8 cellular contexts compared by ENCODE assay signal in the genomic region with DNA sequence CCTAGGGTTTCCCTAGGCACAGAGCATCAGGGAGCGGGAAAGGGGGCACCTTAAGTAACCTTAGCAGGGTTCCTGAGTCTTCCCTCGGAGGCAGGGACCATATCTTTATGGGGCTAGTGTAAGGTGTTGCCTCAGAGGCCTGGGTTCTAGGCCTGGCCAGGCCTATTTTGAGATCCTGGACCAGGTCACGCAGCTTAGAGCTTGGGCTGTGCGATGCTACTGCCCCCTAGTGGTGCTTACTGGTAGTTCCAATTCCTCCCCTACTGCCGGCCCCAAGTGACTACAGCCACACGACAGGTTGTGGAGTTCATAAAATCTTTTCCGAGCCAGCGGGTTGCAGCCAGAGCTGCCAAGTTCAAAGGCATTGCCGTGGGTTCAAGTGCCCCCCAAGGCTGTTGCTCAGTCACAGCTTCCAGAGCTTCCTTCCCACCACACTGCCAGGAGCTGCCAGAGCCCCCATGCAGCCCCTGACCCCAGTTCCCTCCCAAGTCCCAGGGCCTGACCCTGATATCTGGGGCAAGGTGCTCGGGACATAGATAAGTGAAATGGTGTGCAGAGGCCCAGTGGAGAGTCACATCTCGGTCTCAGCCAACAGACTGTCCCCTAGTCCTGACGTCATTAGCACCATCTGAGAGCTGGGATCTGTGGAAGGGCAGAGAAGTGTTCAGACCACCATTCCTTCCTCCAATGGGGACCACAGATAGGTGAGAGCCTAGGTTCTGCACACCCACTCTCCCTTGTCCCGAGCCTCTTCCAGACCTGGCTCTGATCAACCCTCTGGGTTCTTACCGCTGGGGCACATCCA. TPM values are rescaled to one million over a fixed set of nuclear protein-coding genes. Genes with fewer than 3 reads are reported as not detected.
DNase-seq lines count a peak whose midpoint lies in the region; ATAC-seq and TF ChIP-seq lines count a peak whose summit lies in the region.

No MANE protein-coding gene starts in this region.

- peak overlapping the region in 1 of 2 donors; percentile 40 for H3K27ac ChIP-seq in breast epithelium

- no peaks in the 10 kb centered on the region for H3K4me1 ChIP-seq in breast epithelium

- H3K27me3 Mint-ChIP-seq in WTC11 (ENCODE audit: low read depth) = peaks cover 28% of the 10 kb centered on the region

- no peak for TF ChIP-seq POLR2A in breast epithelium (IDR thresholded peaks at IDR 0.05)

- intact Hi-C loops in breast epithelium (cut with DNase I; ENCODE audit: low total_unique reads) = loop anchor here (10.0 kb wide), 2 partner anchors 52 to 142 kb away; a partner anchor contains a TSS

- peaks cover 17% of the 10 kb centered on the region for H3K4me1 Mint-ChIP-seq in WTC11

- DNase-seq in EH (ENCODE audit: low read depth) (peak; percentile 79), NCI-H2227 (lab: John Stamatoyannopoulos, UW; ENCODE audit: unreplicated experiment) (peak; percentile 73), WTC11 (ENCODE audit: low spot score) (peak; percentile 81), breast epithelium (ENCODE audit: low spot score in 2 of 2) (peak; percentile 61 to 78), islet precursor cell (peak; percentile 90)
- peak; percentile 64 to 69 for DNase-seq in stimulated activated CD4-positive, alpha-beta T cell treated with anti-CD3 and anti-CD28 coated beads, Interleukin-1b, Interleukin-23, amount 100 ng/mL, for 1 hour (ENCODE audit: low read depth in 2 of 2)

- CTCF ChIA-PET in WTC11 (lab: Charles Lee) = interaction anchor here (0.8 to 4.6 kb wide), 21 partner anchors 9 to 278 kb away, joined by 3 to 75 read pairs (median 5); a partner anchor contains a TSS

- TF ChIP-seq CTCF in WTC11 (IDR thresholded peaks at IDR 0.05) (peak; percentile 97), breast epithelium (IDR thresholded peaks at IDR 0.05) (peak; percentile 84 to 96 (median 92))

- no peak overlapping the region for H3K4me3 ChIP-seq in breast epithelium

- no peak overlapping the region for H3K4me3 Mint-ChIP-seq in WTC11

- H3K27me3 ChIP-seq in breast epithelium = no peaks in the 10 kb centered on the region

- H3K9me3 Mint-ChIP-seq in WTC11 = no peaks in the 10 kb centered on the region

- peaks cover 29% of the 10 kb centered on the region for H3K36me3 Mint-ChIP-seq in WTC11

- peaks cover 5% of the 10 kb centered on the region for H3K36me3 ChIP-seq in breast epithelium

- no peaks in the 10 kb centered on the region for H3K9me3 ChIP-seq in breast epithelium

- ATAC-seq in HG02678 (IDR thresholded peaks at IDR 0.05; ENCODE audit: unreplicated experiment) (peak; percentile 42), WTC11 (peak; percentile 63), HG03095 (IDR thresholded peaks at IDR 0.05; ENCODE audit: unreplicated experiment) (no peak)

- H3K27ac Mint-ChIP-seq in WTC11 = no peak overlapping the region

- POLR2A ChIA-PET in WTC11 (lab: Charles Lee) = interaction anchor here (1.7 kb wide), 1 partner anchor 10 kb away, joined by 5 read pairs; no protein-coding TSS in a partner anchor

TF ChIP-seq in WTC11, 78 proteins besides CTCF, POLR2A, EP300 and RAD21:
- TF ChIP-seq, protein P1, sequence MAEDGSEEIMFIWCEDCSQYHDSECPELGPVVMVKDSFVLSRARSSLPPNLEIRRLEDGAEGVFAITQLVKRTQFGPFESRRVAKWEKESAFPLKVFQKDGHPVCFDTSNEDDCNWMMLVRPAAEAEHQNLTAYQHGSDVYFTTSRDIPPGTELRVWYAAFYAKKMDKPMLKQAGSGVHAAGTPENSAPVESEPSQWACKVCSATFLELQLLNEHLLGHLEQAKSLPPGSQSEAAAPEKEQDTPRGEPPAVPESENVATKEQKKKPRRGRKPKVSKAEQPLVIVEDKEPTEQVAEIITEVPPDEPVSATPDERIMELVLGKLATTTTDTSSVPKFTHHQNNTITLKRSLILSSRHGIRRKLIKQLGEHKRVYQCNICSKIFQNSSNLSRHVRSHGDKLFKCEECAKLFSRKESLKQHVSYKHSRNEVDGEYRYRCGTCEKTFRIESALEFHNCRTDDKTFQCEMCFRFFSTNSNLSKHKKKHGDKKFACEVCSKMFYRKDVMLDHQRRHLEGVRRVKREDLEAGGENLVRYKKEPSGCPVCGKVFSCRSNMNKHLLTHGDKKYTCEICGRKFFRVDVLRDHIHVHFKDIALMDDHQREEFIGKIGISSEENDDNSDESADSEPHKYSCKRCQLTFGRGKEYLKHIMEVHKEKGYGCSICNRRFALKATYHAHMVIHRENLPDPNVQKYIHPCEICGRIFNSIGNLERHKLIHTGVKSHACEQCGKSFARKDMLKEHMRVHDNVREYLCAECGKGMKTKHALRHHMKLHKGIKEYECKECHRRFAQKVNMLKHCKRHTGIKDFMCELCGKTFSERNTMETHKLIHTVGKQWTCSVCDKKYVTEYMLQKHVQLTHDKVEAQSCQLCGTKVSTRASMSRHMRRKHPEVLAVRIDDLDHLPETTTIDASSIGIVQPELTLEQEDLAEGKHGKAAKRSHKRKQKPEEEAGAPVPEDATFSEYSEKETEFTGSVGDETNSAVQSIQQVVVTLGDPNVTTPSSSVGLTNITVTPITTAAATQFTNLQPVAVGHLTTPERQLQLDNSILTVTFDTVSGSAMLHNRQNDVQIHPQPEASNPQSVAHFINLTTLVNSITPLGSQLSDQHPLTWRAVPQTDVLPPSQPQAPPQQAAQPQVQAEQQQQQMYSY (CRISPR knock-in tag; IDR thresholded peaks at IDR 0.05) = no peak
- no peak for TF ChIP-seq EMX1 (CRISPR knock-in tag; IDR thresholded peaks at IDR 0.05)
- no peak for TF ChIP-seq TEAD1 (CRISPR knock-in tag; IDR thresholded peaks at IDR 0.05)
- TF ChIP-seq ZNF416 (CRISPR knock-in tag; IDR thresholded peaks at IDR 0.05) = 0 out of 2 replicates have a peak, but pooled peaks have one; percentile 28
TF ChIP-seq in WTC11: peak in this region for 1.

RNA-seq across cellular contexts. Expression of a gene that starts 3.3 kb away (rescaled TPM):
- total RNA-seq in WTC11 (2021) = 0.73 to 1.4 TPM (median 0.76 TPM) in 3 replicates
- under 1 TPM in 2 of 3 donors, not detected in 1; 0.29 to 0.33 TPM for total RNA-seq in breast epithelium

RNA-seq across cellular contexts. Expression of a gene that starts 9.9 kb away (rescaled TPM):
- 79.1 to 82.4 TPM (median 81.3 TPM) in 3 replicates for total RNA-seq in WTC11 (2021)
- total RNA-seq in breast epithelium = 100 to 1,000 TPM in 1 of 3 donors, 10 to 100 TPM in 2; 89.5 to 100 (median 96.2) TPM

RNA-seq across cellular contexts. Expression of a gene that starts 10.0 kb away (rescaled TPM):
- total RNA-seq in WTC11 (2021) = 32.8 to 46.6 TPM (median 34.2 TPM) in 3 replicates
- 10 to 100 TPM; 18.9 to 38.8 (median 38.7) TPM for total RNA-seq in breast epithelium

RNA-seq across cellular contexts. Expression of a gene that starts 29.5 kb away (rescaled TPM):
- total RNA-seq in WTC11 (2021) = 40.2 to 40.8 TPM (median 40.4 TPM) in 3 replicates
- total RNA-seq in breast epithelium = 10 to 100 TPM; 18.6 to 21.8 (median 21.3) TPM

RNA-seq across cellular contexts. Expression of a gene that starts 51.5 kb away (rescaled TPM):
- total RNA-seq in WTC11 (2021) (0.18 to 0.81 TPM (median 0.37 TPM) in 3 replicates), breast epithelium (1 to 10 TPM in 2 of 3 donors, not detected in 1; 3.6 to 8.9 TPM)
